Comparison of ENCODE assay signal across 13 cellular contexts in the genomic region with DNA sequence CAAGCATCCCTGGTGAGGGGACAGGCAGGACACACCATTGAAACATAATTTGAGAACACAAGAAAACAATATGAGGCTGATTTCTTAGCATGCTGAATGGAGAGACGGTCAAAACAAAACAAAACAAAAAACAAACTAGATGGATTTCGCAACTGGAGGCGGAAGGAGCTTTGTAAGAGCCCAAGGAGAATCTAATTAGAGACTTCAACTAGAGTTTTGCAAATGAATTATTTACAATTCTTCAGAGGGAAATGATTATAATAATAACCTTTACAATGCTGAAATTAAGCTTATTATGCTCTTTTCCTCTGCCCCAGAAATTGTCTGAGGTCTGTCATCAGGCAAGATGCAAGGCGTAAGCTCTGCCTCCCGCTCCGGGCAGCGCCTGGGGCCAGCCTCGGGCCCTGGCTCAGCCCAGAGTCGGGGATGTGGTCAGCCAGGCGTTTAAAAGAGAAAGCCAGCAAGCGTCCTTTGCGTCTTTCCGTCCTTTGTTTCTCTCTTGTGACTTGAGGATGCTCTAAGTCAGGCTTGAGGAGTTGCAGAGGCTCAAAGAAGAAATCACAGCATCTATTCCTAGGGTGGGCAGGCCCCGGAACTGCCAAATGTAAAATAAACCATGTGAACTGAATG.
"Had no signal": no experiment of that assay in that cellular context is flagged by ENCODE, and none has a peak within 500 bp of the region (broad histone marks: within the 10 kb centered on the region; RNA-seq: fewer than 3 reads in every experiment).

No MANE protein-coding gene starts in this region.

- DNase-seq: activated CD4-positive, alpha-beta T cell treated with anti-CD3 and anti-CD28 coated beads, Interleukin-2, amount 10 ng/mL, durations not matched to agents 7 days and 5 days; activated gamma-delta T cell treated with Interleukin-2 at 50 U/mL for 16 hours; amygdala; body of pancreas; caudate nucleus; mesendoderm; natural killer cell; thyroid gland had no signal

- H3K36me3 ChIP-seq: colonic mucosa, esophagus muscularis mucosa, ovary, thyroid gland had no signal

- H3K4me1 Mint-ChIP-seq: activated CD4-positive, alpha-beta T cell treated with anti-CD3 and anti-CD28 coated beads, Interleukin-2, amount 10 ng/mL, durations not matched to agents 7 days and 5 days; natural killer cell; stimulated activated effector memory CD8-positive, alpha-beta T cell treated with anti-CD3 and anti-CD28 coated beads, Interleukin-12 subunit alpha, Interleukin-12 subunit beta, amount 100 ng/mL, for 72 hours had no signal

- H3K4me3 ChIP-seq: body of pancreas, colonic mucosa, esophagus muscularis mucosa, ovary, thyroid gland had no signal

- H3K27me3 ChIP-seq: body of pancreas, colonic mucosa, ovary, thyroid gland had no signal

- H3K27ac Mint-ChIP-seq: activated CD4-positive, alpha-beta T cell treated with anti-CD3 and anti-CD28 coated beads, Interleukin-2, amount 10 ng/mL, durations not matched to agents 7 days and 5 days; activated naive CD8-positive, alpha-beta T cell; natural killer cell; stimulated activated effector memory CD8-positive, alpha-beta T cell treated with anti-CD3 and anti-CD28 coated beads, Interleukin-12 subunit alpha, Interleukin-12 subunit beta, amount 100 ng/mL, for 72 hours had no signal

- H3K4me3 Mint-ChIP-seq: activated CD4-positive, alpha-beta T cell treated with anti-CD3 and anti-CD28 coated beads, Interleukin-2, amount 10 ng/mL, durations not matched to agents 7 days and 5 days; activated naive CD8-positive, alpha-beta T cell; natural killer cell; stimulated activated effector memory CD8-positive, alpha-beta T cell treated with anti-CD3 and anti-CD28 coated beads, Interleukin-12 subunit alpha, Interleukin-12 subunit beta, amount 100 ng/mL, for 72 hours had no signal

- H3K27ac ChIP-seq: body of pancreas, colonic mucosa, esophagus muscularis mucosa, thyroid gland had no signal

- H3K9me3 Mint-ChIP-seq: activated CD4-positive, alpha-beta T cell treated with anti-CD3 and anti-CD28 coated beads, Interleukin-2, amount 10 ng/mL, durations not matched to agents 7 days and 5 days; natural killer cell; stimulated activated effector memory CD8-positive, alpha-beta T cell treated with anti-CD3 and anti-CD28 coated beads, Interleukin-12 subunit alpha, Interleukin-12 subunit beta, amount 100 ng/mL, for 72 hours had no signal

- H3K36me3 Mint-ChIP-seq: activated naive CD8-positive, alpha-beta T cell; natural killer cell; stimulated activated effector memory CD8-positive, alpha-beta T cell treated with anti-CD3 and anti-CD28 coated beads, Interleukin-12 subunit alpha, Interleukin-12 subunit beta, amount 100 ng/mL, for 72 hours had no signal

- ATAC-seq: body of pancreas; natural killer cell; stimulated activated effector memory CD8-positive, alpha-beta T cell treated with anti-CD3 and anti-CD28 coated beads, Interleukin-12 subunit alpha, Interleukin-12 subunit beta, amount 100 ng/mL, for 72 hours had no signal

- H3K9me3 ChIP-seq: body of pancreas, colonic mucosa, esophagus muscularis mucosa, ovary, thyroid gland had no signal

- H3K4me1 ChIP-seq: body of pancreas, colonic mucosa, thyroid gland had no signal
